In the genomic region with DNA sequence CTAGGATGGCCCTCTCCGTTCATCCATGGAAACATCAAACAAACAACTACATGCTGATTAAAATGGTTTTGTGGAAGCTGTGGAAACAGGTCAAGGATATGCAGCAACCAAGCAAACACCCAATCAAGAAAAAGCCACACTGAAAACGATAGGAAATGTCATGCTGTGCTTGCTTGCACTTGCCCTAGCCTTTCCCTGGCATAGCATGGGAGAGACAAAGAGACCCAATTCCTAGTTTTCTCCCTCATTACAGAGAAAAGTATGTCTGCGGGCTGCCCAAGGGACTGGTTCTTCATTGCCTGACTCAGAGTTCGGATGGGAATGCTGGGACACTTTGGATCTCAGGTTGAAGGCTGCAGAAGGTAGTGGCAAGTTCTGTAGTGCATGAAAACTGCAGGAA, we compare ENCODE assay signal across 25 cellular contexts.
DNase-seq lines count a peak whose midpoint lies in the region; ATAC-seq and TF ChIP-seq lines count a peak whose summit lies in the region.
"Had no signal": no experiment of that assay in that cellular context is flagged by ENCODE, and none has a peak within 500 bp of the region (broad histone marks: within the 10 kb centered on the region; RNA-seq: fewer than 3 reads in every experiment).

No MANE protein-coding gene starts in this region.

- no peaks in the 10 kb centered on the region for H4K20me1 ChIP-seq in neural progenitor cell (ENCODE audit: low read depth)

- TF ChIP-seq CTCF in foreskin keratinocyte (conservative IDR thresholded peaks at IDR 0.05) (no peak), neural progenitor cell (IDR thresholded peaks at IDR 0.05) (no peak), tibial nerve (IDR thresholded peaks at IDR 0.05) (no peak)

- no peak for TF ChIP-seq EP300 in tibial nerve (IDR thresholded peaks at IDR 0.05)

- no peaks in the 10 kb centered on the region for H3K79me2 ChIP-seq in neural progenitor cell (ENCODE audit: low read depth)

- H3K4me1 Mint-ChIP-seq in neural progenitor cell: peaks cover 15% of the 10 kb centered on the region

- H3K27me3 ChIP-seq in foreskin keratinocyte: no peaks in the 10 kb centered on the region
- H3K27me3 ChIP-seq in neural progenitor cell: no peaks in the 10 kb centered on the region
- H3K27me3 ChIP-seq in tibial nerve: no peaks in the 10 kb centered on the region
- H3K27me3 ChIP-seq: BE2C had no signal

- peak overlapping the region; percentile 92 for H3K27ac Mint-ChIP-seq in neural progenitor cell
- H3K27ac Mint-ChIP-seq: CD4-positive, alpha-beta T cell; T-cell had no signal

- H3K9me3 Mint-ChIP-seq in neural progenitor cell: no peaks in the 10 kb centered on the region
- H3K9me3 Mint-ChIP-seq: CD4-positive, alpha-beta T cell; T-cell had no signal

- DNase-seq in NCI-H2081 (lab: John Stamatoyannopoulos, UW) (peak; percentile 6 to 59), NCI-H2081 treated with DMSO at 0.1 percent for 48 hours (lab: John Stamatoyannopoulos, UW) (no peak), NCI-H2227 treated with DMSO at 0.1 percent for 48 hours (lab: John Stamatoyannopoulos, UW) (peak; percentile 2), foreskin keratinocyte (peak; percentile 17 to 23), neural progenitor cell (ENCODE audit: low spot score) (no peak), glomerular visceral epithelial cell (ENCODE audit: extremely low spot score) (no peak), tibial nerve (ENCODE audit: low spot score in 2 of 2) (no peak)
- DNase-seq: 8988T; BE2C; Caco-2; CD4-positive, alpha-beta T cell; DMS153; H7; MV-4-11; NCI-H1930; NCI-H2171; NCI-H446 treated with DMSO at 0.1 percent for 48 hours; NCI-H82; PC-3; RPMI8226; SIG-M5; T-cell had no signal

- H3K4me2 ChIP-seq in neural progenitor cell: no peak overlapping the region

- WGBS in tibial nerve, 2 donors: 68 to 69% methylated on average over 4 of the region's 4 CpGs

- no peaks in the 10 kb centered on the region for H3F3A ChIP-seq in neural progenitor cell (ENCODE audit: low read depth)

- no peaks in the 10 kb centered on the region for H3K27me3 Mint-ChIP-seq in neural progenitor cell (ENCODE audit: insufficient read depth, low read depth)
- H3K27me3 Mint-ChIP-seq: CD4-positive, alpha-beta T cell; T-cell had no signal

- H3K36me3 Mint-ChIP-seq in neural progenitor cell: peaks cover 2% of the 10 kb centered on the region

- no peak overlapping the region for H3K27ac ChIP-seq in foreskin keratinocyte
- no peak overlapping the region for H3K27ac ChIP-seq in neural progenitor cell
- no peak overlapping the region for H3K27ac ChIP-seq in tibial nerve

- H3K4me3 Mint-ChIP-seq in neural progenitor cell: no peak overlapping the region
- H3K4me3 Mint-ChIP-seq: CD4-positive, alpha-beta T cell; T-cell had no signal

- H3K36me3 ChIP-seq in neural progenitor cell: no peaks in the 10 kb centered on the region
- no peaks in the 10 kb centered on the region for H3K36me3 ChIP-seq in tibial nerve
- H3K36me3 ChIP-seq: BE2C had no signal

- TF ChIP-seq POLR2A in tibial nerve (IDR thresholded peaks at IDR 0.05): no peak

- no peak for ATAC-seq in foreskin keratinocyte
- no peak for ATAC-seq in HG02840 (IDR thresholded peaks at IDR 0.05; ENCODE audit: low FRiP score, unreplicated experiment)
- ATAC-seq: PC-3, SK-N-SH treated with all-trans-retinoic acid at 6 μM for 48 hours, T-cell had no signal

- no peak overlapping the region for H2AFZ ChIP-seq in neural progenitor cell (replicated peaks)

- H3K9me3 ChIP-seq in neural progenitor cell (ENCODE audit: low read depth) (no peaks in the 10 kb centered on the region), tibial nerve (no peaks in the 10 kb centered on the region)
- H3K9me3 ChIP-seq: BE2C, Caco-2 had no signal

- H3K4me1 ChIP-seq in foreskin keratinocyte (no peaks in the 10 kb centered on the region), neural progenitor cell (no peaks in the 10 kb centered on the region), tibial nerve (no peaks in the 10 kb centered on the region)
- H3K4me1 ChIP-seq: BE2C, Caco-2 had no signal

- no peak overlapping the region for H3K4me3 ChIP-seq in neural progenitor cell
- H3K4me3 ChIP-seq in tibial nerve: no peak overlapping the region
- H3K4me3 ChIP-seq: GM12878 had no signal

- H3K9ac ChIP-seq in neural progenitor cell: no peak overlapping the region

Comparison
In these comparisons a context has a peak if more than half of its experiments do, and no peak if none do; other contexts are left out.
1. DNase-seq: peak in NCI-H2081 (2 of 2), NCI-H2227 treated with DMSO at 0.1 percent for 48 hours (single experiment) and foreskin keratinocyte (2 of 2); none in NCI-H2081 treated with DMSO at 0.1 percent for 48 hours (single experiment), neural progenitor cell (single experiment), glomerular visceral epithelial cell (single experiment) and tibial nerve (0 of 2).